In the genomic region with DNA sequence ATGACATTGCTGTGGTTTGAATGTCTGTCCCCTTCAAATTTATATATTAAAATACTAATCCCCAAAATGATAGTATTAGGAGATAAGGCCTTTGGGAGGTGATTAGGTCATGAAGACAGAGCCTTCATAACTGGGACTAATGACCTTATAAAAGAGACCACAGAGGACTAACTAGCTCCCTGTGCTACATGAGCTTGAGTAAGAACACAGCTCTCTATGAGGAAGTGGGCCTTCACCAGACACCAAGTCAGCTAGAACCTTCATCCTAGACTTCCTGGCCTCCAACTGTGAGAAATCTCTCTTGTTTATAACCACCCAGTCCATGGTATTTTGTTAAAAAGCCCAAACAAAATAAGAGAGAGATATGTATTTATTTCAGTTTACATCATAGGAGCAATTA, we compare ENCODE assay signal across 13 cellular contexts.
DNase-seq lines count a peak whose midpoint lies in the region; ATAC-seq and TF ChIP-seq lines count a peak whose summit lies in the region.
"Had no signal": no experiment of that assay in that cellular context is flagged by ENCODE, and none has a peak within 500 bp of the region (broad histone marks: within the 10 kb centered on the region; RNA-seq: fewer than 3 reads in every experiment).

No MANE protein-coding gene starts in this region.

- no peak overlapping the region for H3K27ac Mint-ChIP-seq in stimulated activated memory B cell treated with anti-CD40 and anti-IgM and Interleukin-4, amounts not matched to agents 10 μg/mL and 1 μg/mL and 100 μg/mL, for 72 hours
- no peak overlapping the region for H3K27ac Mint-ChIP-seq in CD14-positive monocyte

- no peak overlapping the region for H3K4me3 ChIP-seq in MM.1S (ENCODE audit: low read length)

- H3K27me3 Mint-ChIP-seq in stimulated activated memory B cell treated with anti-CD40 and anti-IgM and Interleukin-4, amounts not matched to agents 10 μg/mL and 1 μg/mL and 100 μg/mL, for 72 hours: no peaks in the 10 kb centered on the region
- peaks cover 0 to 1% (median 0%) of the 10 kb centered on the region in 3 donors for H3K27me3 Mint-ChIP-seq in CD14-positive monocyte (ENCODE audit: low read depth in 3 of 3)
- H3K27me3 Mint-ChIP-seq: progenitor cell of endocrine pancreas had no signal

- H2AFZ ChIP-seq in MM.1S (ENCODE audit: low read length): no peak overlapping the region

- no peaks in the 10 kb centered on the region for H3K4me1 Mint-ChIP-seq in stimulated activated memory B cell treated with anti-CD40 and anti-IgM and Interleukin-4, amounts not matched to agents 10 μg/mL and 1 μg/mL and 100 μg/mL, for 72 hours
- H3K4me1 Mint-ChIP-seq in CD14-positive monocyte: peaks cover 4% of the 10 kb centered on the region

- no peak overlapping the region for H3K4me2 ChIP-seq in MM.1S (ENCODE audit: low read depth, low read length)

- no peaks in the 10 kb centered on the region for H3K36me3 ChIP-seq in MM.1S (replicated peaks; ENCODE audit: insufficient read depth, low read length)

- H3K27ac ChIP-seq in MM.1S (ENCODE audit: low read length): no peak overlapping the region

- peaks cover 10% of the 10 kb centered on the region for H3K9me3 Mint-ChIP-seq in stimulated activated memory B cell treated with anti-CD40 and anti-IgM and Interleukin-4, amounts not matched to agents 10 μg/mL and 1 μg/mL and 100 μg/mL, for 72 hours
- H3K9me3 Mint-ChIP-seq in CD14-positive monocyte: peaks cover 0 to 6% (median 4%) of the 10 kb centered on the region in 7 donors

- no peaks in the 10 kb centered on the region for H3K9me3 ChIP-seq in MM.1S (replicated peaks; ENCODE audit: insufficient read depth, low read length)

- TF ChIP-seq CTCF in CD14-positive monocyte (IDR thresholded peaks at IDR 0.05) (no peak), MM.1S (IDR thresholded peaks at IDR 0.05; ENCODE audit: low read length) (no peak)

- H3K9me2 ChIP-seq in MM.1S (replicated peaks; ENCODE audit: insufficient read depth, low read length): no peaks in the 10 kb centered on the region

- ATAC-seq in GM21825 (IDR thresholded peaks at IDR 0.05; ENCODE audit: unreplicated experiment) (peak; percentile 93), HG03280 (IDR thresholded peaks at IDR 0.05; ENCODE audit: unreplicated experiment) (peak; percentile 83)
- ATAC-seq in stimulated activated memory B cell treated with anti-CD40 and anti-IgM and Interleukin-4, amounts not matched to agents 10 μg/mL and 1 μg/mL and 100 μg/mL, for 72 hours: peak; percentile 27

- peaks cover 20% of the 10 kb centered on the region for H3K4me1 ChIP-seq in MM.1S (ENCODE audit: low read length)

- no peaks in the 10 kb centered on the region for H3K27me3 ChIP-seq in MM.1S (replicated peaks; ENCODE audit: insufficient read depth, low read length)

- no peaks in the 10 kb centered on the region for H3K79me2 ChIP-seq in MM.1S (ENCODE audit: low read length)

- DNase-seq in SKM-1 treated with dmso at 0.1 percent for 144 hours (lab: John Stamatoyannopoulos, UW; ENCODE audit: unreplicated experiment): peak; percentile 26
- no peak for DNase-seq in SKM-1 (lab: John Stamatoyannopoulos, UW; ENCODE audit: unreplicated experiment)
- no peak for DNase-seq in CD14-positive monocyte (ENCODE audit: low spot score)
- no peak for DNase-seq in MM.1S
- no peak for DNase-seq in stimulated activated CD4-positive, alpha-beta T cell treated with anti-CD3 and anti-CD28 coated beads, Interleukin-1b, Interleukin-23, amount 100 ng/mL, for 48 hours
- DNase-seq: activated effector memory CD4-positive, alpha-beta T cell treated with anti-CD3 and anti-CD28 coated beads, Interleukin-2, amount 50 U/mL, for 16 hours; EL; mammary epithelial cell; NCI-H1417 treated with DMSO at 0.1 percent for 48 hours had no signal

- H4K20me1 ChIP-seq in MM.1S (ENCODE audit: insufficient read depth, low read length): no peaks in the 10 kb centered on the region

- H3K36me3 Mint-ChIP-seq in stimulated activated memory B cell treated with anti-CD40 and anti-IgM and Interleukin-4, amounts not matched to agents 10 μg/mL and 1 μg/mL and 100 μg/mL, for 72 hours: no peaks in the 10 kb centered on the region
- no peaks in the 10 kb centered on the region for H3K36me3 Mint-ChIP-seq in CD14-positive monocyte

- H3K4me3 Mint-ChIP-seq in stimulated activated memory B cell treated with anti-CD40 and anti-IgM and Interleukin-4, amounts not matched to agents 10 μg/mL and 1 μg/mL and 100 μg/mL, for 72 hours: no peak overlapping the region
- H3K4me3 Mint-ChIP-seq in CD14-positive monocyte: no peak overlapping the region

- H3K9ac ChIP-seq in MM.1S (ENCODE audit: low read length): no peak overlapping the region

- intact Hi-C loops in CD14-positive monocyte (cut with micrococcal nuclease): no loop called here

- peaks cover 5% of the 10 kb centered on the region; the same call in 1 of the 2 replicates for H3F3A ChIP-seq in MM.1S (ENCODE audit: insufficient read depth, low read length)

Comparison
In these comparisons a context has a peak if more than half of its experiments do, and no peak if none do; other contexts are left out.
1. ATAC-seq: peak in every context shown above with its lines; median percentile 93 in GM21825; 83 in HG03280; 27 in stimulated activated memory B cell treated with anti-CD40 and anti-IgM and Interleukin-4, amounts not matched to agents 10 μg/mL and 1 μg/mL and 100 μg/mL, for 72 hours.